In the genomic region with DNA sequence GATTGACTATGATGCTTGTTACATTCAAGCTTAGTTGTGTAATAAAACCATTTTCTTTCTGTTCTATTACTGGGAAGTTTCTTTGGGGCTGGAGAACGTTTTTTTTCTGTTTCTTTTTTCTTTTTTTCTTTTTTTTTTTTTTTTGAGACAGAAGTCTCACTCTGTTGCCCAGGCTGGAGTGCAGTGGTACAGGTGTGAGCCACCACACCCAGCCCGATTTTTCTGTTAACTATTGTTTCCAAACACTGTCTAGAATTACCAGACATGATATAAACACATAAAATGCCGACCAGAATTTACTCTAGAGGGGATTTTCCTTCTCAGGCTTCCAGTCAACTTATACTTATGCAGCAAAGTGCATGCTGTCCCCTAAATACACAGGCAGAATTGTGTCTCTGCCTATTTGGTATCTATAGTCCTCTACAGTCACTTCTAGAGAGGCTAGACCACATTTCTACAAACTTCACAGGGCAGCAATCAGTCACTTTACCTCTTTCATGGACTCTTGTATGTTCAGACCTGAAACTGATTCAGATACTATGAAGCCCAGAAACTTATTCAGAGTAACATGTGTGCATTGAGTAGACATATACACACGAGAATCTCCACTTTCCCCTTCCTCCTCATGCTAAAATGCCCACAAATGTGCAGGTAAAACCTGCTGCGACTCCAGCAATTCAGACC, we compare ENCODE assay signal across 23 cellular contexts.
A peak's percentile ranks its signal among the peaks of the same experiment; 100 is the strongest.
DNase-seq lines count a peak whose midpoint lies in the region; ATAC-seq, FAIRE-seq and TF ChIP-seq lines count a peak whose summit lies in the region.
"Had no signal": no experiment of that assay in that cellular context is flagged by ENCODE, and none has a peak within 500 bp of the region (broad histone marks: within the 10 kb centered on the region; RNA-seq: fewer than 3 reads in every experiment).

No MANE protein-coding gene starts in this region.

- H3K4me1 Mint-ChIP-seq in activated CD8-positive, alpha-beta T cell treated with anti-CD3 and anti-CD28 coated beads for 36 hours (ENCODE audit: low read depth): peaks cover 9% of the 10 kb centered on the region
- H3K4me1 Mint-ChIP-seq in activated CD8-positive, alpha-beta T cell treated with anti-CD3 and anti-CD28 coated beads, Interleukin-2, amount 10 ng/mL, durations not matched to agents 7 days and 5 days (ENCODE audit: low read depth): no peaks in the 10 kb centered on the region
- peaks cover 0 to 24% (median 16%) of the 10 kb centered on the region in 3 donors for H3K4me1 Mint-ChIP-seq in T-cell
- H3K4me1 Mint-ChIP-seq: CD14-positive monocyte had no signal

- H3K27ac ChIP-seq in kidney (ENCODE audit: low read depth in 2 of 2, low read length in 2 of 2) (no peak overlapping the region), sigmoid colon (no peak overlapping the region)
- H3K27ac ChIP-seq: Peyer's patch had no signal

- FAIRE-seq in kidney (lab: Jason Lieb, UNC): peak; percentile 11
- FAIRE-seq: A204.1, H54 had no signal

- no peaks in the 10 kb centered on the region for H4K20me1 ChIP-seq in Loucy (ENCODE audit: insufficient read depth, low read length, poor library complexity, severe bottlenecking)

- peak; percentile 30 for ATAC-seq in activated CD8-positive, alpha-beta T cell treated with anti-CD3 and anti-CD28 coated beads for 36 hours
- ATAC-seq in activated CD8-positive, alpha-beta T cell treated with anti-CD3 and anti-CD28 coated beads, Interleukin-2, amount 10 ng/mL, durations not matched to agents 7 days and 5 days: no peak
- peak in 1 of 4 experiments; percentile 60 for ATAC-seq in T-cell (replicated peaks in 1 of 4)
- ATAC-seq: SK-N-SH treated with all-trans-retinoic acid at 6 μM for 48 hours had no signal

- H3K9me2 ChIP-seq in Loucy (replicated peaks; ENCODE audit: low read depth, low read length): no peaks in the 10 kb centered on the region

- no peaks in the 10 kb centered on the region for H3K79me2 ChIP-seq in Loucy (ENCODE audit: insufficient read depth, low read length)

- no peak overlapping the region for H3K4me3 Mint-ChIP-seq in activated CD8-positive, alpha-beta T cell treated with anti-CD3 and anti-CD28 coated beads for 36 hours
- no peak overlapping the region for H3K4me3 Mint-ChIP-seq in activated CD8-positive, alpha-beta T cell treated with anti-CD3 and anti-CD28 coated beads, Interleukin-2, amount 10 ng/mL, durations not matched to agents 7 days and 5 days
- no peak overlapping the region for H3K4me3 Mint-ChIP-seq in T-cell
- H3K4me3 Mint-ChIP-seq: B cell, CD14-positive monocyte, IgD-negative memory B cell had no signal

- no peaks in the 10 kb centered on the region for H3K27me3 ChIP-seq in Loucy (ENCODE audit: insufficient read depth, low read length, poor library complexity, severe bottlenecking)
- H3K27me3 ChIP-seq in sigmoid colon: no peaks in the 10 kb centered on the region
- H3K27me3 ChIP-seq: Peyer's patch had no signal

- H3K4me3 ChIP-seq in Loucy (ENCODE audit: low read length, poor library complexity, severe bottlenecking) (no peak overlapping the region), kidney (ENCODE audit: low read length in 2 of 2) (no peak overlapping the region), sigmoid colon (no peak overlapping the region)
- H3K4me3 ChIP-seq: Peyer's patch had no signal

- H3K9ac ChIP-seq in Loucy (ENCODE audit: low read depth, low read length, poor library complexity, severe bottlenecking) (no peak overlapping the region), kidney (ENCODE audit: low read length in 2 of 2) (no peak overlapping the region)

- TF ChIP-seq CTCF in activated CD8-positive, alpha-beta T cell treated with anti-CD3 and anti-CD28 coated beads for 36 hours (IDR thresholded peaks at IDR 0.05): no peak
- TF ChIP-seq CTCF in Loucy (conservative IDR thresholded peaks at IDR 0.05; ENCODE audit: low read length): no peak
- no peak for TF ChIP-seq CTCF in kidney (IDR thresholded peaks at IDR 0.05; ENCODE audit: borderline replicate concordance, extremely low read depth, insufficient read depth)
- TF ChIP-seq CTCF in sigmoid colon (IDR thresholded peaks at IDR 0.05): no peak

- WGBS in sigmoid colon, 2 donors: 27 to 46% methylated on average over 5 of the region's 5 CpGs

- peak overlapping the region; percentile 73; the same call in 1 of the 2 replicates for H2AFZ ChIP-seq in Loucy (ENCODE audit: low read length)

- H3K27ac Mint-ChIP-seq in activated CD8-positive, alpha-beta T cell treated with anti-CD3 and anti-CD28 coated beads for 36 hours: no peak overlapping the region
- H3K27ac Mint-ChIP-seq in activated CD8-positive, alpha-beta T cell treated with anti-CD3 and anti-CD28 coated beads, Interleukin-2, amount 10 ng/mL, durations not matched to agents 7 days and 5 days: no peak overlapping the region
- peak overlapping the region; percentile 54 to 65 for H3K27ac Mint-ChIP-seq in T-cell
- H3K27ac Mint-ChIP-seq: B cell, CD14-positive monocyte, IgD-negative memory B cell had no signal

- TF ChIP-seq EP300 in sigmoid colon (IDR thresholded peaks at IDR 0.05): no peak

- no peak for TF ChIP-seq POLR2A in sigmoid colon (IDR thresholded peaks at IDR 0.05)

- POLR2A ChIA-PET in activated CD8-positive, alpha-beta T cell treated with anti-CD3 and anti-CD28 coated beads for 36 hours (lab: Charles Lee): no interaction called here
- POLR2A ChIA-PET in activated CD8-positive, alpha-beta T cell treated with anti-CD3 and anti-CD28 coated beads, Interleukin-2, amount 10 ng/mL, durations not matched to agents 7 days and 5 days (lab: Charles Lee): interaction anchor here (0.6 kb wide), 1 partner anchor 19 kb away, joined by 4 read pairs; no protein-coding TSS in a partner anchor
- POLR2A ChIA-PET in T-cell (lab: Charles Lee): interaction anchor here in 1 of 2 donors (0.6 kb wide), 1 partner anchor 167 kb away, joined by 4 read pairs; no protein-coding TSS in a partner anchor

- peaks cover 1% of the 10 kb centered on the region for H3K9me3 Mint-ChIP-seq in activated CD8-positive, alpha-beta T cell treated with anti-CD3 and anti-CD28 coated beads for 36 hours
- H3K9me3 Mint-ChIP-seq in activated CD8-positive, alpha-beta T cell treated with anti-CD3 and anti-CD28 coated beads, Interleukin-2, amount 10 ng/mL, durations not matched to agents 7 days and 5 days (ENCODE audit: insufficient read depth): peaks cover 20% of the 10 kb centered on the region
- peaks cover 0 to 17% (median 6%) of the 10 kb centered on the region in 3 donors for H3K9me3 Mint-ChIP-seq in T-cell

- H3K4me1 ChIP-seq in Loucy (ENCODE audit: insufficient read depth, low read length, poor library complexity, severe bottlenecking): no peaks in the 10 kb centered on the region
- H3K4me1 ChIP-seq in kidney (ENCODE audit: control insufficient read depth in 1 of 2, insufficient read depth in 1 of 2, low read depth in 1 of 2, low read length in 2 of 2): peaks cover 0 to 7% of the 10 kb centered on the region in 2 donors
- H3K4me1 ChIP-seq in sigmoid colon: no peaks in the 10 kb centered on the region
- H3K4me1 ChIP-seq: Peyer's patch had no signal

- no peaks in the 10 kb centered on the region for H3F3A ChIP-seq in Loucy (ENCODE audit: low read depth)

- H3K36me3 ChIP-seq in Loucy (ENCODE audit: insufficient read depth, low read length): no peaks in the 10 kb centered on the region
- no peaks in the 10 kb centered on the region for H3K36me3 ChIP-seq in kidney (ENCODE audit: control insufficient read depth in 1 of 2, insufficient read depth in 2 of 2, low read length in 2 of 2)
- no peaks in the 10 kb centered on the region for H3K36me3 ChIP-seq in sigmoid colon
- H3K36me3 ChIP-seq: Peyer's patch had no signal

- peaks cover 1% of the 10 kb centered on the region for H3K36me3 Mint-ChIP-seq in activated CD8-positive, alpha-beta T cell treated with anti-CD3 and anti-CD28 coated beads for 36 hours (ENCODE audit: low read depth)
- H3K36me3 Mint-ChIP-seq in activated CD8-positive, alpha-beta T cell treated with anti-CD3 and anti-CD28 coated beads, Interleukin-2, amount 10 ng/mL, durations not matched to agents 7 days and 5 days (ENCODE audit: low read depth): no peaks in the 10 kb centered on the region
- no peaks in the 10 kb centered on the region for H3K36me3 Mint-ChIP-seq in T-cell
- H3K36me3 Mint-ChIP-seq: CD14-positive monocyte, IgD-negative memory B cell had no signal

- no peak overlapping the region for H3K4me2 ChIP-seq in Loucy (ENCODE audit: low read depth, low read length, poor library complexity, severe bottlenecking)

- intact Hi-C loops in activated CD8-positive, alpha-beta T cell treated with anti-CD3 and anti-CD28 coated beads for 36 hours (cut with micrococcal nuclease): no loop called here
- intact Hi-C loops in kidney (cut with DNase I) (no loop called here), sigmoid colon (cut with DNase I) (no loop called here)

- H3K9me3 ChIP-seq in Loucy (ENCODE audit: insufficient read depth, low read depth, low read length) (no peaks in the 10 kb centered on the region), kidney (ENCODE audit: control insufficient read depth in 1 of 2, low read length in 2 of 2) (no peaks in the 10 kb centered on the region), sigmoid colon (no peaks in the 10 kb centered on the region)

- CTCF ChIA-PET in activated CD8-positive, alpha-beta T cell treated with anti-CD3 and anti-CD28 coated beads for 36 hours (lab: Charles Lee): no interaction called here
- CTCF ChIA-PET in activated CD8-positive, alpha-beta T cell treated with anti-CD3 and anti-CD28 coated beads, Interleukin-2, amount 10 ng/mL, durations not matched to agents 7 days and 5 days (lab: Charles Lee): no interaction called here
- CTCF ChIA-PET in T-cell (lab: Charles Lee): interaction anchor here in 1 of 2 donors (0.6 kb wide), 1 partner anchor 205 kb away, joined by 4 read pairs; no protein-coding TSS in a partner anchor

- peaks cover under 1% of the 10 kb centered on the region for H3K27me3 Mint-ChIP-seq in activated CD8-positive, alpha-beta T cell treated with anti-CD3 and anti-CD28 coated beads for 36 hours
- H3K27me3 Mint-ChIP-seq in activated CD8-positive, alpha-beta T cell treated with anti-CD3 and anti-CD28 coated beads, Interleukin-2, amount 10 ng/mL, durations not matched to agents 7 days and 5 days (ENCODE audit: low read depth): no peaks in the 10 kb centered on the region
- H3K27me3 Mint-ChIP-seq in T-cell: peaks cover 0 to 3% of the 10 kb centered on the region in 2 donors
- H3K27me3 Mint-ChIP-seq: B cell had no signal

- no peak for DNase-seq in activated CD8-positive, alpha-beta T cell treated with anti-CD3 and anti-CD28 coated beads for 36 hours
- no peak for DNase-seq in activated CD8-positive, alpha-beta T cell treated with anti-CD3 and anti-CD28 coated beads, Interleukin-2, amount 10 ng/mL, durations not matched to agents 7 days and 5 days
- no peak for DNase-seq in T-cell
- DNase-seq in kidney: no peak
- DNase-seq in sigmoid colon: no peak
- no peak for DNase-seq in NCI-H2196 (lab: John Stamatoyannopoulos, UW; ENCODE audit: unreplicated experiment)
- DNase-seq in T-helper 1 cell: no peak
- DNase-seq: Calu3, GDM1, MV-4-11, NCI-H1105 treated with DMSO at 0.1 percent for 48 hours, NCI-H2029 treated with DMSO at 0.1 percent for 48 hours, NCI-H2171, NCI-H446, NCI-H526, Peyer's patch had no signal

Comparison
In these comparisons a context has a peak if more than half of its experiments do, and no peak if none do; other contexts are left out.
1. H3K27ac Mint-ChIP-seq: peak in T-cell (2 of 2); none in activated CD8-positive, alpha-beta T cell treated with anti-CD3 and anti-CD28 coated beads for 36 hours (single experiment) and activated CD8-positive, alpha-beta T cell treated with anti-CD3 and anti-CD28 coated beads, Interleukin-2, amount 10 ng/mL, durations not matched to agents 7 days and 5 days (single experiment).